Comparison of ENCODE assay signal across 10 cellular contexts in genomic region chr2:211930331-211930730, GRCh38.
DNase-seq lines count a peak whose midpoint lies in the region; ATAC-seq and TF ChIP-seq lines count a peak whose summit lies in the region.
"Had no signal": no experiment of that assay in that cellular context is flagged by ENCODE, and none has a peak within 500 bp of the region (broad histone marks: within the 10 kb centered on the region; RNA-seq: fewer than 3 reads in every experiment).

No MANE protein-coding gene starts in this region.

- TF ChIP-seq POLR2A in breast epithelium (IDR thresholded peaks at IDR 0.05), result no peak

- TF ChIP-seq CTCF in colonic mucosa (IDR thresholded peaks at IDR 0.05) (no peak), breast epithelium (IDR thresholded peaks at IDR 0.05) (no peak)

- ATAC-seq in GM18498 (IDR thresholded peaks at IDR 0.05; ENCODE audit: unreplicated experiment) (peak; percentile 90), GM19452 (IDR thresholded peaks at IDR 0.05; ENCODE audit: unreplicated experiment) (peak; percentile 69), HG02973 (IDR thresholded peaks at IDR 0.05; ENCODE audit: unreplicated experiment) (peak; percentile 89), HG03571 (IDR thresholded peaks at IDR 0.05; ENCODE audit: unreplicated experiment) (no peak)
- ATAC-seq: effector memory CD8-positive, alpha-beta T cell had no signal

- DNase-seq in NCI-H146 treated with DMSO at 0.1 percent for 48 hours (lab: John Stamatoyannopoulos, UW; ENCODE audit: unreplicated experiment) (peak; percentile 19), colonic mucosa (no peak), breast epithelium (ENCODE audit: low spot score in 2 of 2) (no peak), amygdala (lab: John Stamatoyannopoulos, UW) (no peak)
- DNase-seq: activated naive CD4-positive, alpha-beta T cell; effector memory CD8-positive, alpha-beta T cell had no signal

- no peaks in the 10 kb centered on the region for H3K36me3 ChIP-seq in colonic mucosa
- no peaks in the 10 kb centered on the region for H3K36me3 ChIP-seq in breast epithelium

- H3K27me3 ChIP-seq in colonic mucosa, result no peaks in the 10 kb centered on the region
- H3K27me3 ChIP-seq in breast epithelium, result no peaks in the 10 kb centered on the region

- H3K9me3 ChIP-seq in colonic mucosa (no peaks in the 10 kb centered on the region), breast epithelium (no peaks in the 10 kb centered on the region)

- no peak overlapping the region for H3K9ac ChIP-seq in colonic mucosa (ENCODE audit: low read depth in 2 of 2, low read length in 2 of 2)

- H3K27ac ChIP-seq in colonic mucosa (no peak overlapping the region), breast epithelium (no peak overlapping the region)

- H3K4me1 ChIP-seq in colonic mucosa (no peaks in the 10 kb centered on the region), breast epithelium (no peaks in the 10 kb centered on the region)

- intact Hi-C loops in colonic mucosa (cut with DNase I), result no loop called here
- intact Hi-C loops in breast epithelium (cut with DNase I; ENCODE audit: low total_unique reads), result no loop called here

- H3K4me3 ChIP-seq in colonic mucosa, result no peak overlapping the region
- no peak overlapping the region for H3K4me3 ChIP-seq in breast epithelium
